Comparison of ENCODE assay signal across 8 cellular contexts in genomic region chr13:79392882-79393563, GRCh38. TPM values are rescaled to one million over a fixed set of nuclear protein-coding genes. Genes with fewer than 3 reads are reported as not detected.
DNase-seq lines count a peak whose midpoint lies in the region; ATAC-seq and TF ChIP-seq lines count a peak whose summit lies in the region.

No MANE protein-coding gene starts in this region.

- in situ Hi-C loops in G401 (cut with HindIII; ENCODE audit: low sequenced_read_pairs), result no loop called here
- in situ Hi-C loops in KBM-7 (cut with MboI; ENCODE audit: low pct_unique_long_range_greater_than_20kb, low sequenced_read_pairs), result no loop called here

- peaks cover 10% of the 10 kb centered on the region for H3K36me3 ChIP-seq in osteoblast (ENCODE audit: insufficient read depth, low read length)

- no peaks in the 10 kb centered on the region for H3K9me3 ChIP-seq in osteoblast (ENCODE audit: low read depth, low read length)

- H3K36me3 Mint-ChIP-seq in activated naive CD8-positive, alpha-beta T cell treated with anti-CD3 and anti-CD28 coated beads for 36 hours, result peaks cover 49% of the 10 kb centered on the region
- peaks cover 12% of the 10 kb centered on the region for H3K36me3 Mint-ChIP-seq in endothelial cell (ENCODE audit: low read depth, unreplicated experiment)

- H4K20me1 ChIP-seq in osteoblast (ENCODE audit: insufficient read depth, low read length), result peaks cover 44% of the 10 kb centered on the region

- no peak overlapping the region for H3K27ac ChIP-seq in osteoblast (ENCODE audit: low read depth, low read length)

- TF ChIP-seq CTCF in osteoblast (IDR thresholded peaks at IDR 0.05; ENCODE audit: extremely low read depth, low read depth, low read length) (no peak), endothelial cell (IDR thresholded peaks at IDR 0.05; ENCODE audit: unreplicated experiment) (no peak)

- peak; percentile 52 for ATAC-seq in GM21423 (IDR thresholded peaks at IDR 0.05; ENCODE audit: unreplicated experiment)
- ATAC-seq in GM19467 (IDR thresholded peaks at IDR 0.05; ENCODE audit: unreplicated experiment), result no peak

- peaks cover 89% of the 10 kb centered on the region for H3K79me2 ChIP-seq in osteoblast (ENCODE audit: insufficient read depth, low read length)

- H3K4me3 Mint-ChIP-seq in activated naive CD8-positive, alpha-beta T cell treated with anti-CD3 and anti-CD28 coated beads for 36 hours, result peak overlapping the region; percentile 37
- H3K4me3 Mint-ChIP-seq in endothelial cell (ENCODE audit: unreplicated experiment), result no peak overlapping the region

- peaks cover 15% of the 10 kb centered on the region for H3K9me3 Mint-ChIP-seq in activated naive CD8-positive, alpha-beta T cell treated with anti-CD3 and anti-CD28 coated beads for 36 hours
- H3K9me3 Mint-ChIP-seq in endothelial cell (ENCODE audit: unreplicated experiment), result no peaks in the 10 kb centered on the region

- H3K4me1 ChIP-seq in osteoblast (ENCODE audit: insufficient read depth, low read length), result peaks cover 14% of the 10 kb centered on the region

- DNase-seq in G401 (ENCODE audit: low spot score) (peak; percentile 53), KBM-7 (peak; percentile 64), osteoblast (ENCODE audit: insufficient read length, low spot score, missing footprints) (no peak), endothelial cell (ENCODE audit: low spot score) (no peak)
- DNase-seq in activated naive CD8-positive, alpha-beta T cell treated with anti-CD3 and anti-CD28 coated beads for 36 hours, result no peak
- DNase-seq in activated effector memory CD4-positive, alpha-beta T cell treated with Interleukin-2 at 50 U/mL for 16 hours, result no peak

- peaks cover 61% of the 10 kb centered on the region for H3K4me1 Mint-ChIP-seq in activated naive CD8-positive, alpha-beta T cell treated with anti-CD3 and anti-CD28 coated beads for 36 hours
- H3K4me1 Mint-ChIP-seq in endothelial cell (ENCODE audit: unreplicated experiment), result peaks cover 22% of the 10 kb centered on the region

- no peak overlapping the region for H3K4me3 ChIP-seq in osteoblast (ENCODE audit: insufficient read depth, low read length)

- H3K27me3 ChIP-seq in osteoblast (ENCODE audit: insufficient read depth, low read length), result no peaks in the 10 kb centered on the region

- no peaks in the 10 kb centered on the region for H3K27me3 Mint-ChIP-seq in activated naive CD8-positive, alpha-beta T cell treated with anti-CD3 and anti-CD28 coated beads for 36 hours
- no peaks in the 10 kb centered on the region for H3K27me3 Mint-ChIP-seq in endothelial cell (ENCODE audit: unreplicated experiment)

- peak overlapping the region; percentile 67 for H3K27ac Mint-ChIP-seq in activated naive CD8-positive, alpha-beta T cell treated with anti-CD3 and anti-CD28 coated beads for 36 hours
- no peak overlapping the region for H3K27ac Mint-ChIP-seq in endothelial cell (ENCODE audit: unreplicated experiment)

- H2AFZ ChIP-seq in osteoblast (ENCODE audit: low read length), result no peak overlapping the region

- peak overlapping the region; percentile 0 for H3K4me2 ChIP-seq in osteoblast (ENCODE audit: insufficient read depth, low read length)

RNA-seq across cellular contexts. Expression of gene RBM26, which starts 13.0 kb away (rescaled TPM):
- total RNA-seq in G401 (2014; rRNA removed; shearing (Covaris generic)), result 20.7 and 30.9 TPM in 2 replicates
- 10 to 100 TPM; 60.0 to 60.7 TPM for total RNA-seq in activated naive CD8-positive, alpha-beta T cell treated with anti-CD3 and anti-CD28 coated beads for 36 hours
- total RNA-seq in osteoblast, result 32.7 and 35.5 TPM in 2 replicates
- 49.5 TPM for total RNA-seq in endothelial cell (ENCODE audit: unreplicated experiment)

Comparison
In these comparisons a context has a peak if more than half of its experiments do, and no peak if none do; other contexts are left out.
1. DNase-seq: peak in G401 (single experiment) and KBM-7 (single experiment); none in activated naive CD8-positive, alpha-beta T cell treated with anti-CD3 and anti-CD28 coated beads for 36 hours (single experiment), osteoblast (single experiment), activated effector memory CD4-positive, alpha-beta T cell treated with Interleukin-2 at 50 U/mL for 16 hours (single experiment) and endothelial cell (single experiment).